In genomic region chr9:6782981-6783380, GRCh38 we compare ENCODE assay signal across 14 cellular contexts. TPM values are rescaled to one million over a fixed set of nuclear protein-coding genes. Genes with fewer than 3 reads are reported as not detected.
DNase-seq lines count a peak whose midpoint lies in the region; ATAC-seq and TF ChIP-seq lines count a peak whose summit lies in the region.
"Had no signal": no experiment of that assay in that cellular context is flagged by ENCODE, and none has a peak within 500 bp of the region (broad histone marks: within the 10 kb centered on the region; RNA-seq: fewer than 3 reads in every experiment).

No MANE protein-coding gene starts in this region.

- no peak for TF ChIP-seq CTCF in neural crest cell (conservative IDR thresholded peaks at IDR 0.05)

- H3K9me3 Mint-ChIP-seq in CD4-positive, alpha-beta memory T cell: peaks cover 0 to 2% (median 0%) of the 10 kb centered on the region in 8 donors
- no peaks in the 10 kb centered on the region for H3K9me3 Mint-ChIP-seq in neural crest cell
- no peaks in the 10 kb centered on the region for H3K9me3 Mint-ChIP-seq in activated CD4-positive, alpha-beta T cell treated with anti-CD3 and anti-CD28 coated beads, Interleukin-2, amount 10 ng/mL, durations not matched to agents 24 days and 14 days

- H3K27ac ChIP-seq in CD4-positive, alpha-beta memory T cell (ENCODE audit: low read depth, low read length): no peak overlapping the region

- no peaks in the 10 kb centered on the region for H3K36me3 ChIP-seq in CD4-positive, alpha-beta memory T cell (ENCODE audit: insufficient read depth, low read length)

- CTCF ChIA-PET in CD4-positive, alpha-beta memory T cell (lab: Charles Lee; ENCODE audit: partially characterized antibody): no interaction called here

- H3K4me3 Mint-ChIP-seq in CD4-positive, alpha-beta memory T cell: peak overlapping the region in 7 of 8 donors; percentile 18 to 65 (median 51)
- H3K4me3 Mint-ChIP-seq in neural crest cell: no peak overlapping the region
- H3K4me3 Mint-ChIP-seq in activated CD4-positive, alpha-beta T cell treated with anti-CD3 and anti-CD28 coated beads, Interleukin-2, amount 10 ng/mL, durations not matched to agents 24 days and 14 days: no peak overlapping the region

- peaks cover 83% of the 10 kb centered on the region for H3K4me1 ChIP-seq in CD4-positive, alpha-beta memory T cell (ENCODE audit: insufficient read depth, low read length)

- H3K27ac Mint-ChIP-seq in CD4-positive, alpha-beta memory T cell: peak overlapping the region in 6 of 7 donors; percentile 1 to 78 (median 56)
- peak overlapping the region; percentile 10 for H3K27ac Mint-ChIP-seq in neural crest cell (ENCODE audit: unreplicated experiment)
- H3K27ac Mint-ChIP-seq in activated CD4-positive, alpha-beta T cell treated with anti-CD3 and anti-CD28 coated beads, Interleukin-2, amount 10 ng/mL, durations not matched to agents 24 days and 14 days: no peak overlapping the region

- peaks cover 52 to 86% (median 67%) of the 10 kb centered on the region in 4 donors for H3K4me1 Mint-ChIP-seq in CD4-positive, alpha-beta memory T cell
- peaks cover 26% of the 10 kb centered on the region for H3K4me1 Mint-ChIP-seq in neural crest cell
- peaks cover 32% of the 10 kb centered on the region for H3K4me1 Mint-ChIP-seq in activated CD4-positive, alpha-beta T cell treated with anti-CD3 and anti-CD28 coated beads, Interleukin-2, amount 10 ng/mL, durations not matched to agents 24 days and 14 days

- no peaks in the 10 kb centered on the region for H3K27me3 ChIP-seq in CD4-positive, alpha-beta memory T cell (ENCODE audit: insufficient read depth, low read length)

- no peak overlapping the region for H3K4me3 ChIP-seq in CD4-positive, alpha-beta memory T cell (ENCODE audit: low read length in 2 of 2)

- intact Hi-C loops in CD4-positive, alpha-beta memory T cell (cut with micrococcal nuclease): no loop called here
- intact Hi-C loops in activated CD4-positive, alpha-beta T cell treated with anti-CD3 and anti-CD28 coated beads, Interleukin-2, amount 10 ng/mL, durations not matched to agents 24 days and 14 days (cut with micrococcal nuclease): no loop called here

- in situ Hi-C loops in KBM-7 (cut with MboI; ENCODE audit: low pct_unique_long_range_greater_than_20kb, low sequenced_read_pairs): no loop called here

- ATAC-seq in activated CD4-positive, CD25-positive, alpha-beta regulatory T cell treated with anti-CD3 and anti-CD28 coated beads, Interleukin-2, amount 50 U/mL, for 24 hours: no peak
- ATAC-seq: Panc1, SK-N-SH treated with all-trans-retinoic acid at 6 μM for 48 hours had no signal

- POLR2A ChIA-PET in CD4-positive, alpha-beta memory T cell (lab: Charles Lee; ENCODE audit: partially characterized antibody): interaction anchor here (1.4 kb wide), 1 partner anchor 26 kb away, joined by 7 read pairs; the partner anchor contains the start of gene KDM4C

- peaks cover 0 to 3% of the 10 kb centered on the region in 2 donors for H3K36me3 Mint-ChIP-seq in CD4-positive, alpha-beta memory T cell
- no peaks in the 10 kb centered on the region for H3K36me3 Mint-ChIP-seq in neural crest cell (ENCODE audit: low read depth)
- no peaks in the 10 kb centered on the region for H3K36me3 Mint-ChIP-seq in activated CD4-positive, alpha-beta T cell treated with anti-CD3 and anti-CD28 coated beads, Interleukin-2, amount 10 ng/mL, durations not matched to agents 24 days and 14 days (ENCODE audit: low read depth)

- H3K9me3 ChIP-seq in CD4-positive, alpha-beta memory T cell (ENCODE audit: control insufficient read depth in 1 of 2, low read length in 2 of 2): no peaks in the 10 kb centered on the region

- DNase-seq in CD4-positive, alpha-beta memory T cell: no peak
- DNase-seq in KBM-7: peak; percentile 33
- DNase-seq in astrocyte of the hippocampus (ENCODE audit: low read depth, low spot score): peak; percentile 36
- DNase-seq in neural crest cell (ENCODE audit: low read depth, low spot score): no peak
- DNase-seq in AML-193 (lab: John Stamatoyannopoulos, UW): no peak
- no peak for DNase-seq in activated CD4-positive, alpha-beta T cell treated with anti-CD3 and anti-CD28 coated beads, Interleukin-2, amount 10 ng/mL, durations not matched to agents 24 days and 14 days
- DNase-seq: activated effector memory CD4-positive, alpha-beta T cell treated with Interleukin-2 at 50 U/mL for 16 hours; foreskin fibroblast; NCI-H1092; NCI-H774; stimulated activated CD4-positive, alpha-beta T cell treated with anti-CD3 and anti-CD28 coated beads, Interleukin-1b, Interleukin-23, amount 100 ng/mL, for 48 hours had no signal

- no peaks in the 10 kb centered on the region for H3K27me3 Mint-ChIP-seq in CD4-positive, alpha-beta memory T cell
- no peaks in the 10 kb centered on the region for H3K27me3 Mint-ChIP-seq in neural crest cell (ENCODE audit: low read depth)
- H3K27me3 Mint-ChIP-seq in activated CD4-positive, alpha-beta T cell treated with anti-CD3 and anti-CD28 coated beads, Interleukin-2, amount 10 ng/mL, durations not matched to agents 24 days and 14 days: no peaks in the 10 kb centered on the region

RNA-seq across cellular contexts. Expression of gene KDM4C, which starts 25.2 kb away (rescaled TPM):
- 10 to 100 TPM; 80.5 to 90.7 TPM for total RNA-seq in CD4-positive, alpha-beta memory T cell
- 10 to 100 TPM; 36.3 to 37.1 TPM for polyA plus RNA-seq in CD4-positive, alpha-beta memory T cell
- 9.4 and 11.2 TPM in 2 replicates for total RNA-seq in neural crest cell
- 36.4 and 39.8 TPM in 2 replicates for total RNA-seq in activated CD4-positive, alpha-beta T cell treated with anti-CD3 and anti-CD28 coated beads, Interleukin-2, amount 10 ng/mL, durations not matched to agents 24 days and 14 days

Comparison
In these comparisons a context has a peak if more than half of its experiments do, and no peak if none do; other contexts are left out.
1. DNase-seq: peak in KBM-7 (single experiment) and astrocyte of the hippocampus (single experiment); none in CD4-positive, alpha-beta memory T cell (0 of 5), neural crest cell (single experiment), AML-193 (0 of 2) and activated CD4-positive, alpha-beta T cell treated with anti-CD3 and anti-CD28 coated beads, Interleukin-2, amount 10 ng/mL, durations not matched to agents 24 days and 14 days (single experiment).
2. H3K4me3 Mint-ChIP-seq: peak in CD4-positive, alpha-beta memory T cell (7 of 8); none in neural crest cell (single experiment) and activated CD4-positive, alpha-beta T cell treated with anti-CD3 and anti-CD28 coated beads, Interleukin-2, amount 10 ng/mL, durations not matched to agents 24 days and 14 days (single experiment).